In the genomic region with DNA sequence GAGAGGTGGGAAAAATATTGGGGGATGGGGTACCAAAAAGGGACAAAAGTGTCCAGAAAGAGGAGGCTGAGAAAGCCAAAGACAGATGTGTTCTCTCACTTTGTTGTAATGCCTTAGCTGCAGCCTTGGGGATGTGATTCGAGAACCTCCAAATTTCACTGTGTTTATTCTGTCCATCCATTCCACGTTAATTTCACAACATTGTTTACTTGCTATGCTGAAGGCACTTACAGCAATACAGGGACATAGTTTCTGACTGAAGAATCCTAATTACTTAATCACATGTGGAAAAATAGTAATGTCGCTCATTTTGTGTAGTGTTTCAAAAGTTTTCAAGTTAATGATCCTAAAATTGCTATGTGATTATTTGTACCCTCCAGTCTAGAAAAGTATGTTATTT, we compare ENCODE assay signal across 1 cellular context.
TF ChIP-seq lines count a peak whose summit lies in the region.

No MANE protein-coding gene starts in this region.

TF ChIP-seq in GM12878, 131 proteins besides CTCF, POLR2A, EP300 and RAD21:
- TF ChIP-seq, protein P1, sequence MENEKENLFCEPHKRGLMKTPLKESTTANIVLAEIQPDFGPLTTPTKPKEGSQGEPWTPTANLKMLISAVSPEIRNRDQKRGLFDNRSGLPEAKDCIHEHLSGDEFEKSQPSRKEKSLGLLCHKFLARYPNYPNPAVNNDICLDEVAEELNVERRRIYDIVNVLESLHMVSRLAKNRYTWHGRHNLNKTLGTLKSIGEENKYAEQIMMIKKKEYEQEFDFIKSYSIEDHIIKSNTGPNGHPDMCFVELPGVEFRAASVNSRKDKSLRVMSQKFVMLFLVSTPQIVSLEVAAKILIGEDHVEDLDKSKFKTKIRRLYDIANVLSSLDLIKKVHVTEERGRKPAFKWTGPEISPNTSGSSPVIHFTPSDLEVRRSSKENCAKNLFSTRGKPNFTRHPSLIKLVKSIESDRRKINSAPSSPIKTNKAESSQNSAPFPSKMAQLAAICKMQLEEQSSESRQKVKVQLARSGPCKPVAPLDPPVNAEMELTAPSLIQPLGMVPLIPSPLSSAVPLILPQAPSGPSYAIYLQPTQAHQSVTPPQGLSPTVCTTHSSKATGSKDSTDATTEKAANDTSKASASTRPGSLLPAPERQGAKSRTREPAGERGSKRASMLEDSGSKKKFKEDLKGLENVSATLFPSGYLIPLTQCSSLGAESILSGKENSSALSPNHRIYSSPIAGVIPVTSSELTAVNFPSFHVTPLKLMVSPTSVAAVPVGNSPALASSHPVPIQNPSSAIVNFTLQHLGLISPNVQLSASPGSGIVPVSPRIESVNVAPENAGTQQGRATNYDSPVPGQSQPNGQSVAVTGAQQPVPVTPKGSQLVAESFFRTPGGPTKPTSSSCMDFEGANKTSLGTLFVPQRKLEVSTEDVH (IDR thresholded peaks at IDR 0.05; ENCODE audit: low read depth, partially characterized antibody) = no peak
- TF ChIP-seq BHLHE40 (IDR thresholded peaks at IDR 0.05; ENCODE audit: borderline replicate concordance in 1 of 2, low read depth in 2 of 2, low read length in 1 of 2) = no peak
- TF ChIP-seq SUZ12 (IDR thresholded peaks at IDR 0.05; ENCODE audit: unreplicated experiment) = no peak
- TF ChIP-seq ATF7 (IDR thresholded peaks at IDR 0.05; ENCODE audit: low read depth) = no peak
- no peak for TF ChIP-seq SIN3A (IDR thresholded peaks at IDR 0.05; ENCODE audit: low read depth, low read length)
- TF ChIP-seq ZNF622 (IDR thresholded peaks at IDR 0.05) = no peak
- TF ChIP-seq NR2C2 (IDR thresholded peaks at IDR 0.05; ENCODE audit: borderline replicate concordance, control insufficient read depth, insufficient read length, low read depth) = no peak
- TF ChIP-seq NRF1 (conservative IDR thresholded peaks at IDR 0.05; ENCODE audit: low read depth, low read length) = no peak
- TF ChIP-seq ZNF384 (IDR thresholded peaks at IDR 0.05; ENCODE audit: borderline replicate concordance, low read depth, low read length) = no peak
- TF ChIP-seq CHD4 (IDR thresholded peaks at IDR 0.05) = no peak
- TF ChIP-seq SMAD1 (IDR thresholded peaks at IDR 0.05; ENCODE audit: low read depth, partially characterized antibody) = no peak
- TF ChIP-seq CHD1 (IDR thresholded peaks at IDR 0.05; ENCODE audit: low read depth, low read length) = no peak
- TF ChIP-seq KDM1A (IDR thresholded peaks at IDR 0.05; ENCODE audit: borderline replicate concordance) = no peak
- TF ChIP-seq TBL1XR1 (IDR thresholded peaks at IDR 0.05; ENCODE audit: low read depth, low read length) = no peak
- no peak for TF ChIP-seq EZH2 (IDR thresholded peaks at IDR 0.05; ENCODE audit: borderline replicate concordance, control insufficient read depth, low read depth, low read length)
- no peak for TF ChIP-seq NR2C1 (IDR thresholded peaks at IDR 0.05)
- TF ChIP-seq, protein P2, sequence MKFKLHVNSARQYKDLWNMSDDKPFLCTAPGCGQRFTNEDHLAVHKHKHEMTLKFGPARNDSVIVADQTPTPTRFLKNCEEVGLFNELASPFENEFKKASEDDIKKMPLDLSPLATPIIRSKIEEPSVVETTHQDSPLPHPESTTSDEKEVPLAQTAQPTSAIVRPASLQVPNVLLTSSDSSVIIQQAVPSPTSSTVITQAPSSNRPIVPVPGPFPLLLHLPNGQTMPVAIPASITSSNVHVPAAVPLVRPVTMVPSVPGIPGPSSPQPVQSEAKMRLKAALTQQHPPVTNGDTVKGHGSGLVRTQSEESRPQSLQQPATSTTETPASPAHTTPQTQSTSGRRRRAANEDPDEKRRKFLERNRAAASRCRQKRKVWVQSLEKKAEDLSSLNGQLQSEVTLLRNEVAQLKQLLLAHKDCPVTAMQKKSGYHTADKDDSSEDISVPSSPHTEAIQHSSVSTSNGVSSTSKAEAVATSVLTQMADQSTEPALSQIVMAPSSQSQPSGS (IDR thresholded peaks at IDR 0.05; ENCODE audit: low read length) = no peak
- no peak for TF ChIP-seq YY1 (IDR thresholded peaks at IDR 0.05; ENCODE audit: low read depth, low read length)
- no peak for TF ChIP-seq RBBP5 (conservative IDR thresholded peaks at IDR 0.05)
- TF ChIP-seq IRF4 (IDR thresholded peaks at IDR 0.05; ENCODE audit: low read depth, low read length) = no peak
TF ChIP-seq in GM12878: peak in this region for 0.
